1 cellular context compared by ENCODE assay signal in genomic region chr10:22365644-22366565, GRCh38.
TF ChIP-seq lines count a peak whose summit lies in the region.

No MANE protein-coding gene starts in this region.

TF ChIP-seq in IMR-90, 13 proteins besides CTCF, POLR2A, EP300 and RAD21 (continued from another document):
- no peak for TF ChIP-seq MAFK (IDR thresholded peaks at IDR 0.05; ENCODE audit: low read depth, low read length)
- peak; percentile 76 for TF ChIP-seq NFE2L2 (IDR thresholded peaks at IDR 0.05; ENCODE audit: low read depth, low read length)
- TF ChIP-seq MAZ (IDR thresholded peaks at IDR 0.05; ENCODE audit: borderline replicate concordance, low read depth, low read length), result no peak
- TF ChIP-seq RFX5 (IDR thresholded peaks at IDR 0.05; ENCODE audit: low read depth, low read length), result no peak
